ENCODE assay signal across 15 cellular contexts in the genomic region with DNA sequence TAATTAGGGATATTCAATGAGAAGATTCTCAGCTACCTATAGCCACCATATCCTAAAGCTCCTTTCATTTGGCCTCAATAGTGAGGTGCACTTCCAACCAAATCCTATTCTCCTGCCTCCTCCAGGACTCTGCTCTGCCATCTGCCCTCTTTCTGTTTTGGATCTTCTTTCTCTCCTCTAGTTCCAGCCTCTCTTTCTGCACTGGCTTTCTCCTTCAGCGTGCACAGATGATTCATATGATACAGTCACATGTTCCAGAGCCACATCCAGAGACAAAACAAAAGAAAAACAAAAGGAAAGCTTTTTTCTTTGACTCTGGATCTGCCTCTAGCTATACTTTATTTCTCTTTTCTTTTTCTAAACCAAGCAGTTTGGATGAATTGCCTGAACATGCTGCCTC.
DNase-seq lines count a peak whose midpoint lies in the region; ATAC-seq and TF ChIP-seq lines count a peak whose summit lies in the region.
"Had no signal": no experiment of that assay in that cellular context is flagged by ENCODE, and none has a peak within 500 bp of the region (broad histone marks: within the 10 kb centered on the region; RNA-seq: fewer than 3 reads in every experiment).

No MANE protein-coding gene starts in this region.

- H3K27ac Mint-ChIP-seq in activated CD4-positive, alpha-beta T cell treated with anti-CD3 and anti-CD28 coated beads for 36 hours = no peak overlapping the region
- no peak overlapping the region for H3K27ac Mint-ChIP-seq in activated CD4-positive, alpha-beta T cell treated with anti-CD3 and anti-CD28 coated beads, Interleukin-2, amount 10 ng/mL, durations not matched to agents 7 days and 5 days
- H3K27ac Mint-ChIP-seq: activated naive CD4-positive, alpha-beta T cell treated with anti-CD3 and anti-CD28 coated beads for 36 hours; naive thymus-derived CD8-positive, alpha-beta T cell had no signal

- H3K4me1 Mint-ChIP-seq in activated CD4-positive, alpha-beta T cell treated with anti-CD3 and anti-CD28 coated beads for 36 hours = peaks cover 2% of the 10 kb centered on the region
- no peaks in the 10 kb centered on the region for H3K4me1 Mint-ChIP-seq in activated CD4-positive, alpha-beta T cell treated with anti-CD3 and anti-CD28 coated beads, Interleukin-2, amount 10 ng/mL, durations not matched to agents 7 days and 5 days

- no peak for DNase-seq in activated CD4-positive, alpha-beta T cell treated with anti-CD3 and anti-CD28 coated beads for 36 hours
- no peak for DNase-seq in activated CD4-positive, alpha-beta T cell treated with anti-CD3 and anti-CD28 coated beads, Interleukin-2, amount 50 U/mL, for 48 hours
- DNase-seq in astrocyte of the hippocampus (ENCODE audit: low read depth, low spot score) (peak; percentile 29), foreskin fibroblast (peak; percentile 9 to 56), NCI-H187 treated with DMSO at 0.1 percent for 48 hours (lab: John Stamatoyannopoulos, UW) (no peak), DMS79 (lab: John Stamatoyannopoulos, UW) (no peak)
- DNase-seq in activated CD4-positive, alpha-beta T cell treated with anti-CD3 and anti-CD28 coated beads, Interleukin-2, amount 10 ng/mL, durations not matched to agents 7 days and 5 days = no peak
- no peak for DNase-seq in stimulated activated naive CD4-positive, alpha-beta T cell treated with Interleukin-2 at 50 U/mL for 16 hours (lab: John Stamatoyannopoulos, UW)
- DNase-seq: activated naive CD4-positive, alpha-beta T cell treated with anti-CD3 and anti-CD28 coated beads for 36 hours; Kasumi-1; naive thymus-derived CD8-positive, alpha-beta T cell; NCI-H1694; NCI-H524 treated with DMSO at 0.1 percent for 48 hours; psoas muscle had no signal

- H3K9me3 Mint-ChIP-seq in activated CD4-positive, alpha-beta T cell treated with anti-CD3 and anti-CD28 coated beads for 36 hours (ENCODE audit: low read depth) = no peaks in the 10 kb centered on the region
- H3K9me3 Mint-ChIP-seq in activated CD4-positive, alpha-beta T cell treated with anti-CD3 and anti-CD28 coated beads, Interleukin-2, amount 10 ng/mL, durations not matched to agents 7 days and 5 days = no peaks in the 10 kb centered on the region
- H3K9me3 Mint-ChIP-seq: activated naive CD4-positive, alpha-beta T cell treated with anti-CD3 and anti-CD28 coated beads for 36 hours had no signal

- CTCF ChIA-PET in activated CD4-positive, alpha-beta T cell treated with anti-CD3 and anti-CD28 coated beads for 36 hours (lab: Charles Lee) = no interaction called here
- CTCF ChIA-PET in activated CD4-positive, alpha-beta T cell treated with anti-CD3 and anti-CD28 coated beads, Interleukin-2, amount 10 ng/mL, durations not matched to agents 7 days and 5 days (lab: Charles Lee) = no interaction called here

- H3K36me3 Mint-ChIP-seq in activated CD4-positive, alpha-beta T cell treated with anti-CD3 and anti-CD28 coated beads for 36 hours (ENCODE audit: low read depth) = no peaks in the 10 kb centered on the region
- H3K36me3 Mint-ChIP-seq in activated CD4-positive, alpha-beta T cell treated with anti-CD3 and anti-CD28 coated beads, Interleukin-2, amount 10 ng/mL, durations not matched to agents 7 days and 5 days (ENCODE audit: low read depth) = no peaks in the 10 kb centered on the region
- H3K36me3 Mint-ChIP-seq: naive thymus-derived CD8-positive, alpha-beta T cell had no signal

- ATAC-seq in activated CD4-positive, alpha-beta T cell treated with anti-CD3 and anti-CD28 coated beads for 36 hours = peak; percentile 33
- ATAC-seq: activated CD4-positive, CD25-positive, alpha-beta regulatory T cell treated with anti-CD3 and anti-CD28 coated beads, Interleukin-2, amount 50 U/mL, for 24 hours; naive thymus-derived CD8-positive, alpha-beta T cell; psoas muscle had no signal

- no peak for TF ChIP-seq CTCF in foreskin fibroblast (IDR thresholded peaks at IDR 0.05; ENCODE audit: low read depth, low read length)

- H3K4me3 Mint-ChIP-seq in activated CD4-positive, alpha-beta T cell treated with anti-CD3 and anti-CD28 coated beads for 36 hours = no peak overlapping the region
- no peak overlapping the region for H3K4me3 Mint-ChIP-seq in activated CD4-positive, alpha-beta T cell treated with anti-CD3 and anti-CD28 coated beads, Interleukin-2, amount 10 ng/mL, durations not matched to agents 7 days and 5 days
- H3K4me3 Mint-ChIP-seq: activated naive CD4-positive, alpha-beta T cell treated with anti-CD3 and anti-CD28 coated beads for 36 hours; naive thymus-derived CD8-positive, alpha-beta T cell had no signal

- no peak overlapping the region for H3K4me3 ChIP-seq in foreskin fibroblast (ENCODE audit: low read depth in 1 of 2, low read length in 2 of 2)
- H3K4me3 ChIP-seq: psoas muscle had no signal

- no peaks in the 10 kb centered on the region for H3K27me3 Mint-ChIP-seq in activated CD4-positive, alpha-beta T cell treated with anti-CD3 and anti-CD28 coated beads for 36 hours
- peaks cover under 1% of the 10 kb centered on the region for H3K27me3 Mint-ChIP-seq in activated CD4-positive, alpha-beta T cell treated with anti-CD3 and anti-CD28 coated beads, Interleukin-2, amount 10 ng/mL, durations not matched to agents 7 days and 5 days

- intact Hi-C loops in activated CD4-positive, alpha-beta T cell treated with anti-CD3 and anti-CD28 coated beads for 36 hours (cut with DNase I, micrococcal nuclease) = no loop called here

- POLR2A ChIA-PET in activated CD4-positive, alpha-beta T cell treated with anti-CD3 and anti-CD28 coated beads for 36 hours (lab: Charles Lee) = no interaction called here
- POLR2A ChIA-PET in activated CD4-positive, alpha-beta T cell treated with anti-CD3 and anti-CD28 coated beads, Interleukin-2, amount 10 ng/mL, durations not matched to agents 7 days and 5 days (lab: Charles Lee) = no interaction called here

Comparison
In these comparisons a context has a peak if more than half of its experiments do, and no peak if none do; other contexts are left out.
1. DNase-seq: peak in astrocyte of the hippocampus (single experiment) and foreskin fibroblast (2 of 2); none in activated CD4-positive, alpha-beta T cell treated with anti-CD3 and anti-CD28 coated beads for 36 hours (single experiment), activated CD4-positive, alpha-beta T cell treated with anti-CD3 and anti-CD28 coated beads, Interleukin-2, amount 50 U/mL, for 48 hours (0 of 2), NCI-H187 treated with DMSO at 0.1 percent for 48 hours (single experiment), DMS79 (single experiment), activated CD4-positive, alpha-beta T cell treated with anti-CD3 and anti-CD28 coated beads, Interleukin-2, amount 10 ng/mL, durations not matched to agents 7 days and 5 days (single experiment) and stimulated activated naive CD4-positive, alpha-beta T cell treated with Interleukin-2 at 50 U/mL for 16 hours (single experiment).